Comparison of ENCODE assay signal across 8 cellular contexts in the genomic region with DNA sequence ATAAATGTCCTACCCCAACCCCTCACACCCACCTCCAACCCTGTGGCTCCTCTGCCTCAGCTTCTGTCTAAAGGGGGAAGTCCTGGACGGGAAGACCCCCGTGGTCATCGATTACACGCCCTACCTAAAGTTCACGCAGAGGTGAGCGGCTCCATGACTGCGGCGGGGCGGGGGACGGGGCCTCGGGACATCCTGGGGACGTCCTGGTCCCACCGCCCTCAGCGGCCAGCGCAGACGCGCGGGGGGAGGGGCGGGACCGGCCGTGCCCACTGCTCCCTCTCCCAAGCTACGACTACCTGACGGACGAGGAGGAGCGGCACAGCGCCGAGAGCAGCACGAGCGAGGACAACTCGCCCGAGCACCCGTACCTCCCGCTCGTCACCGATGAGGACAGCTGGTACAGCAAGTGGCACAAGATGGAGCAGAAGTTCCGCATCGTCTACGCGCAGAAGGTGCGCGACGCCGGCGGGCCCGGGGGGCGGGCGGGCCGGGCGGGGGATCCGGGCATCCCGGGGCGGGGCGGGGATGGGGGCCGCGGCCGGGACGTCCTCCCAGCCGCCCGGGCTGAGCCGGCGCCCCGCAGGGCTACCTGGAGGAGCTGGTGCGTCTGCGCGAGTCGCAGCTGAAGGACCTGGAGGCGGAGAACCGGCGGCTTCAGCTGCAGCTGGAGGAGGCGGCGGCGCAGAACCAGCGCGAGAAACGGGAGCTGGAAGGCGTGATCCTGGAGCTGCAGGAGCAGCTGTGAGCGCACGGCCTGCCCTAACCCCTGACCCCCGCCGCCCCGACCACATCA. TPM values are rescaled to one million over a fixed set of nuclear protein-coding genes. Genes with fewer than 3 reads are reported as not detected.
DNase-seq lines count a peak whose midpoint lies in the region; ATAC-seq and TF ChIP-seq lines count a peak whose summit lies in the region.

No MANE protein-coding gene starts in this region.

- H3K27me3 Mint-ChIP-seq in natural killer cell treated with Interleukin-12 subunit alpha and Interleukin-12 subunit beta and Interleukin-15 and Interleukin-18, amount 100 ng/mL, for 72 hours, result peaks cover 27 to 31% of the 10 kb centered on the region in 2 donors

- ATAC-seq in heart left ventricle (no peak), Right ventricle myocardium inferior (no peak), GM21786 (IDR thresholded peaks at IDR 0.05; ENCODE audit: unreplicated experiment) (no peak)
- ATAC-seq in natural killer cell treated with Interleukin-12 subunit alpha and Interleukin-12 subunit beta and Interleukin-15 and Interleukin-18, amount 100 ng/mL, for 72 hours, result peak; percentile 25 to 45

- no peaks in the 10 kb centered on the region for H3K9me3 ChIP-seq in heart left ventricle

- H3K9me3 Mint-ChIP-seq in natural killer cell treated with Interleukin-12 subunit alpha and Interleukin-12 subunit beta and Interleukin-15 and Interleukin-18, amount 100 ng/mL, for 72 hours, result no peaks in the 10 kb centered on the region

- H3K4me3 ChIP-seq in heart left ventricle (peak overlapping the region in 9 of 12 donors; percentile 22 to 48 (median 34)), choroid plexus epithelial cell (ENCODE audit: low read depth, low read length) (peak overlapping the region; percentile 30)

- TF ChIP-seq CTCF in heart left ventricle (IDR thresholded peaks at IDR 0.05) (no peak), choroid plexus epithelial cell (conservative IDR thresholded peaks at IDR 0.05; ENCODE audit: low read depth, low read length) (no peak)

- WGBS in heart left ventricle, 4 donors, result 0 to 2% (median 1%) methylated on average over 13 to 81 of the region's 81 CpGs

- no peak overlapping the region for H3K27ac ChIP-seq in heart left ventricle

- H3K36me3 Mint-ChIP-seq in natural killer cell treated with Interleukin-12 subunit alpha and Interleukin-12 subunit beta and Interleukin-15 and Interleukin-18, amount 100 ng/mL, for 72 hours, result peaks cover 4% of the 10 kb centered on the region

- peaks cover 0 to 11% (median 6%) of the 10 kb centered on the region in 9 donors for H3K36me3 ChIP-seq in heart left ventricle

- TF ChIP-seq POLR2A in heart left ventricle (IDR thresholded peaks at IDR 0.05), result no peak

- H3K27me3 ChIP-seq in heart left ventricle, result peaks cover 22 to 54% (median 46%) of the 10 kb centered on the region in 9 donors

- H3K4me3 Mint-ChIP-seq in natural killer cell treated with Interleukin-12 subunit alpha and Interleukin-12 subunit beta and Interleukin-15 and Interleukin-18, amount 100 ng/mL, for 72 hours, result peak overlapping the region; percentile 82

- H3K27ac Mint-ChIP-seq in natural killer cell treated with Interleukin-12 subunit alpha and Interleukin-12 subunit beta and Interleukin-15 and Interleukin-18, amount 100 ng/mL, for 72 hours, result no peak overlapping the region

- H3K4me1 ChIP-seq in heart left ventricle, result peaks cover 0 to 12% (median 4%) of the 10 kb centered on the region in 12 donors

- intact Hi-C loops in heart left ventricle (cut with DNase I), result loop anchor here in 1 of 10 donors (5.0 kb wide), 1 partner anchor 53 kb away; no protein-coding TSS in a partner anchor
- intact Hi-C loops in Right ventricle myocardium inferior (cut with DNase I), result no loop called here

- peaks cover 15 to 17% of the 10 kb centered on the region in 2 donors for H3K4me1 Mint-ChIP-seq in natural killer cell treated with Interleukin-12 subunit alpha and Interleukin-12 subunit beta and Interleukin-15 and Interleukin-18, amount 100 ng/mL, for 72 hours (ENCODE audit: low read depth in 2 of 2)

- no peak for DNase-seq in heart left ventricle
- no peak for DNase-seq in Right ventricle myocardium inferior (ENCODE audit: missing footprints)
- DNase-seq in choroid plexus epithelial cell (ENCODE audit: low read depth), result no peak
- peak; percentile 58 for DNase-seq in natural killer cell treated with Interleukin-12 subunit alpha and Interleukin-12 subunit beta and Interleukin-15 and Interleukin-18, amount 100 ng/mL, for 72 hours (ENCODE audit: low spot score)
- DNase-seq in UCSD-AML1 (lab: John Stamatoyannopoulos, UW; ENCODE audit: unreplicated experiment), result no peak
- DNase-seq in A172 (ENCODE audit: low spot score), result no peak

TF ChIP-seq in PFSK-1, 5 proteins besides CTCF, POLR2A, EP300 and RAD21:
- TF ChIP-seq, protein P1, sequence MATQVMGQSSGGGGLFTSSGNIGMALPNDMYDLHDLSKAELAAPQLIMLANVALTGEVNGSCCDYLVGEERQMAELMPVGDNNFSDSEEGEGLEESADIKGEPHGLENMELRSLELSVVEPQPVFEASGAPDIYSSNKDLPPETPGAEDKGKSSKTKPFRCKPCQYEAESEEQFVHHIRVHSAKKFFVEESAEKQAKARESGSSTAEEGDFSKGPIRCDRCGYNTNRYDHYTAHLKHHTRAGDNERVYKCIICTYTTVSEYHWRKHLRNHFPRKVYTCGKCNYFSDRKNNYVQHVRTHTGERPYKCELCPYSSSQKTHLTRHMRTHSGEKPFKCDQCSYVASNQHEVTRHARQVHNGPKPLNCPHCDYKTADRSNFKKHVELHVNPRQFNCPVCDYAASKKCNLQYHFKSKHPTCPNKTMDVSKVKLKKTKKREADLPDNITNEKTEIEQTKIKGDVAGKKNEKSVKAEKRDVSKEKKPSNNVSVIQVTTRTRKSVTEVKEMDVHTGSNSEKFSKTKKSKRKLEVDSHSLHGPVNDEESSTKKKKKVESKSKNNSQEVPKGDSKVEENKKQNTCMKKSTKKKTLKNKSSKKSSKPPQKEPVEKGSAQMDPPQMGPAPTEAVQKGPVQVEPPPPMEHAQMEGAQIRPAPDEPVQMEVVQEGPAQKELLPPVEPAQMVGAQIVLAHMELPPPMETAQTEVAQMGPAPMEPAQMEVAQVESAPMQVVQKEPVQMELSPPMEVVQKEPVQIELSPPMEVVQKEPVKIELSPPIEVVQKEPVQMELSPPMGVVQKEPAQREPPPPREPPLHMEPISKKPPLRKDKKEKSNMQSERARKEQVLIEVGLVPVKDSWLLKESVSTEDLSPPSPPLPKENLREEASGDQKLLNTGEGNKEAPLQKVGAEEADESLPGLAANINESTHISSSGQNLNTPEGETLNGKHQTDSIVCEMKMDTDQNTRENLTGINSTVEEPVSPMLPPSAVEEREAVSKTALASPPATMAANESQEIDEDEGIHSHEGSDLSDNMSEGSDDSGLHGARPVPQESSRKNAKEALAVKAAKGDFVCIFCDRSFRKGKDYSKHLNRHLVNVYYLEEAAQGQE (IDR thresholded peaks at IDR 0.05; ENCODE audit: insufficient read depth in 1 of 2, low read depth in 2 of 2, low read length in 2 of 2), result no peak
- TF ChIP-seq TAF1 (IDR thresholded peaks at IDR 0.05; ENCODE audit: borderline replicate concordance, insufficient read depth, low read length) (no peak), FOXP2 (optimal IDR thresholded peaks at IDR 0.05; ENCODE audit: borderline replicate concordance, extremely low read depth, extremely low read length, insufficient read depth) (peak; percentile 39), POLR2AphosphoS5 (IDR thresholded peaks at IDR 0.05; ENCODE audit: low read depth, low read length) (no peak)
TF ChIP-seq in PFSK-1: peak in this region for 1.

RNA-seq across cellular contexts. Expression of gene RUNDC3A, which starts 6.7 kb away (rescaled TPM):
- total RNA-seq in heart left ventricle, result 1 to 10 TPM in 2 of 9 donors, under 1 TPM in 6, not detected in 1; 0.27 to 1.3 (median 0.57) TPM
- polyA plus RNA-seq in heart left ventricle, result under 1 TPM; 0.19 to 0.57 TPM
- total RNA-seq in Right ventricle myocardium inferior, result 0.49 TPM
- polyA plus RNA-seq in PFSK-1 (2012; ENCODE audit: insufficient read length, low read depth), result 1.4 TPM
- total RNA-seq in natural killer cell treated with Interleukin-12 subunit alpha and Interleukin-12 subunit beta and Interleukin-15 and Interleukin-18, amount 100 ng/mL, for 72 hours, result under 1 TPM in 1 of 2 donors, not detected in 1; 0.48 TPM
- 0.86 TPM in 1 of 2 replicates, not detected in the other for total RNA-seq in A172 (2014; rRNA removed; shearing (Covaris generic))

RNA-seq across cellular contexts. Expression of gene SLC25A39, which starts 9.6 kb away (rescaled TPM):
- total RNA-seq in heart left ventricle, result 10 to 100 TPM; 37.2 to 78.5 (median 49.7) TPM
- 10 to 100 TPM; 60.2 to 96.0 TPM for polyA plus RNA-seq in heart left ventricle
- total RNA-seq in Right ventricle myocardium inferior, result 50.6 TPM
- 356 TPM for polyA plus RNA-seq in PFSK-1 (2012; ENCODE audit: insufficient read length, low read depth)
- total RNA-seq in natural killer cell treated with Interleukin-12 subunit alpha and Interleukin-12 subunit beta and Interleukin-15 and Interleukin-18, amount 100 ng/mL, for 72 hours, result 100 to 1,000 TPM; 121 to 192 TPM
- total RNA-seq in A172 (2014; rRNA removed; shearing (Covaris generic)), result 190 and 199 TPM in 2 replicates

RNA-seq across cellular contexts. Expression of gene GRN, which starts 30.0 kb away (rescaled TPM):
- total RNA-seq in heart left ventricle, result 100 to 1,000 TPM in 8 of 9 donors, 10 to 100 TPM in 1; 94.8 to 451 (median 196) TPM
- 100 to 1,000 TPM in 1 of 2 donors, 10 to 100 TPM in 1; 44.6 to 105 TPM for polyA plus RNA-seq in heart left ventricle
- 150 TPM for total RNA-seq in Right ventricle myocardium inferior
- polyA plus RNA-seq in PFSK-1 (2012; ENCODE audit: insufficient read length, low read depth), result 1,355 TPM
- 10 to 100 TPM; 49.5 to 57.3 TPM for total RNA-seq in natural killer cell treated with Interleukin-12 subunit alpha and Interleukin-12 subunit beta and Interleukin-15 and Interleukin-18, amount 100 ng/mL, for 72 hours
- 285 and 293 TPM in 2 replicates for total RNA-seq in A172 (2014; rRNA removed; shearing (Covaris generic))

RNA-seq across cellular contexts. Expression of gene SLC4A1, which starts 47.1 kb away (rescaled TPM):
- total RNA-seq in heart left ventricle, result 1 to 10 TPM in 1 of 9 donors, under 1 TPM in 7, not detected in 1; 0.29 to 3.3 (median 0.61) TPM
- polyA plus RNA-seq in heart left ventricle, result under 1 TPM in 1 of 2 donors, not detected in 1; 0.03 TPM
- 0.08 TPM for total RNA-seq in Right ventricle myocardium inferior
- not detected for polyA plus RNA-seq in PFSK-1 (2012; ENCODE audit: insufficient read length, low read depth)
- not detected for total RNA-seq in natural killer cell treated with Interleukin-12 subunit alpha and Interleukin-12 subunit beta and Interleukin-15 and Interleukin-18, amount 100 ng/mL, for 72 hours
- total RNA-seq in A172 (2014; rRNA removed; shearing (Covaris generic)), result not detected in 2 replicates

RNA-seq across cellular contexts. Expression of gene FAM171A2, which starts 48.6 kb away (rescaled TPM):
- 1 to 10 TPM in 3 of 9 donors, under 1 TPM in 6; 0.40 to 2.1 (median 0.87) TPM for total RNA-seq in heart left ventricle
- under 1 TPM; 0.42 to 0.51 TPM for polyA plus RNA-seq in heart left ventricle
- total RNA-seq in Right ventricle myocardium inferior, result 0.70 TPM
- polyA plus RNA-seq in PFSK-1 (2012; ENCODE audit: insufficient read length, low read depth), result 27.6 TPM
- under 1 TPM in 1 of 2 donors, not detected in 1; 0.25 TPM for total RNA-seq in natural killer cell treated with Interleukin-12 subunit alpha and Interleukin-12 subunit beta and Interleukin-15 and Interleukin-18, amount 100 ng/mL, for 72 hours
- total RNA-seq in A172 (2014; rRNA removed; shearing (Covaris generic)), result 24.5 and 31.1 TPM in 2 replicates

Comparison
In these comparisons a context has a peak if more than half of its experiments do, and no peak if none do; other contexts are left out.
1. ATAC-seq: peak in natural killer cell treated with Interleukin-12 subunit alpha and Interleukin-12 subunit beta and Interleukin-15 and Interleukin-18, amount 100 ng/mL, for 72 hours (2 of 2); none in heart left ventricle (0 of 4), Right ventricle myocardium inferior (single experiment) and GM21786 (single experiment).